Comparison of ENCODE assay signal across 13 cellular contexts in genomic region chr13:48403929-48404328, GRCh38. TPM values are rescaled to one million over a fixed set of nuclear protein-coding genes. Genes with fewer than 3 reads are reported as not detected.
A peak's percentile ranks its signal among the peaks of the same experiment; 100 is the strongest.
DNase-seq lines count a peak whose midpoint lies in the region; TF ChIP-seq lines count a peak whose summit lies in the region.
"Had no signal": no experiment of that assay in that cellular context is flagged by ENCODE, and none has a peak within 500 bp of the region (broad histone marks: within the 10 kb centered on the region; RNA-seq: fewer than 3 reads in every experiment).

No MANE protein-coding gene starts in this region.

- H3K27ac Mint-ChIP-seq in activated T-cell treated with anti-CD3 and anti-CD28 coated beads, Interleukin-2, amount 50 U/mL, for 24 hours, result peak overlapping the region; percentile 91

- H3K9ac ChIP-seq in mesenchymal stem cell (ENCODE audit: low read length), result no peak overlapping the region

- peak overlapping the region; percentile 7 for H4K8ac ChIP-seq in mesenchymal stem cell (ENCODE audit: low read length)

- no peaks in the 10 kb centered on the region for H3K27me3 Mint-ChIP-seq in activated T-cell treated with anti-CD3 and anti-CD28 coated beads, Interleukin-2, amount 50 U/mL, for 24 hours

- H3K36me3 ChIP-seq in ascending aorta (no peaks in the 10 kb centered on the region), mesenchymal stem cell (ENCODE audit: control insufficient read depth in 1 of 2, insufficient read depth in 2 of 2, low read depth in 1 of 2, low read length in 2 of 2) (peaks cover 0 to 11% of the 10 kb centered on the region in 2 experiments), tibial nerve (no peaks in the 10 kb centered on the region), A673 (ENCODE audit: insufficient read depth, low read length, poor library complexity, severe bottlenecking) (no peaks in the 10 kb centered on the region)

- no TSS peak for BruUV-seq in A673 (replicated peaks; lab: Mats Ljungman, UMichigan)

- DNase-seq in activated T-cell treated with anti-CD3 and anti-CD28 coated beads, Interleukin-2, amount 50 U/mL, for 24 hours, result no peak
- DNase-seq in activated T-cell treated with anti-CD3 and anti-CD28 coated beads, Interleukin-2, amount 50 U/mL, for 1 hour, result no peak
- DNase-seq in ascending aorta (ENCODE audit: low spot score in 2 of 2) (no peak), mesenchymal stem cell (no peak), tibial nerve (ENCODE audit: low spot score in 2 of 2) (no peak), A673 (ENCODE audit: low spot score) (no peak), NCI-H526 (lab: John Stamatoyannopoulos, UW) (no peak)
- no peak for DNase-seq in stimulated activated CD4-positive, alpha-beta T cell treated with anti-CD3 and anti-CD28 coated beads, Interleukin-4, amount 100 ng/mL, for 1 hour
- DNase-seq: ACHN; activated T-cell treated with anti-CD3 and anti-CD28 coated beads, Interleukin-2, amount 50 U/mL, for 4 hours; foreskin keratinocyte; NCI-H2107; PC-9 had no signal

- intact Hi-C loops in ascending aorta (cut with DNase I) (loop anchor here (2.0 to 10.0 kb wide), 4 partner anchors 101 to 173 kb away; partner anchors contain the start of genes ITM2B and RCBTB2), A673 (cut with micrococcal nuclease; ENCODE audit: unreplicated experiment) (no loop called here)

- H3K4me3 Mint-ChIP-seq in activated T-cell treated with anti-CD3 and anti-CD28 coated beads, Interleukin-2, amount 50 U/mL, for 24 hours, result peak overlapping the region; percentile 8
- H3K4me3 Mint-ChIP-seq: activated T-cell treated with anti-CD3 and anti-CD28 coated beads, Interleukin-2, amount 50 U/mL, for 4 hours had no signal

- no peak overlapping the region for H3K4ac ChIP-seq in mesenchymal stem cell (ENCODE audit: low read depth in 1 of 2, low read length in 2 of 2)

- H3K4me2 ChIP-seq in mesenchymal stem cell (ENCODE audit: low read length, poor library complexity, severe bottlenecking), result no peak overlapping the region
- H3K4me2 ChIP-seq: PC-9 had no signal

- H4K91ac ChIP-seq in mesenchymal stem cell (ENCODE audit: low read length), result no peak overlapping the region

- no peak overlapping the region for H2BK5ac ChIP-seq in mesenchymal stem cell (ENCODE audit: low read depth, low read length, poor library complexity, severe bottlenecking)

- H3K4me3 ChIP-seq in ascending aorta (peak overlapping the region in 1 of 2 donors; percentile 41), mesenchymal stem cell (ENCODE audit: insufficient read depth in 1 of 2, low read depth in 1 of 2, low read length in 2 of 2) (no peak overlapping the region), tibial nerve (no peak overlapping the region), A673 (ENCODE audit: low read depth, low read length, poor library complexity, severe bottlenecking) (no peak overlapping the region)
- H3K4me3 ChIP-seq: PC-9 had no signal

- POLR2A ChIA-PET in A673 (lab: Charles Lee; ENCODE audit: low non-redundant PET), result no interaction called here

- peaks cover 12% of the 10 kb centered on the region for H3K79me1 ChIP-seq in mesenchymal stem cell (replicated peaks; ENCODE audit: low read length, poor library complexity, severe bottlenecking)

- H3K14ac ChIP-seq in mesenchymal stem cell (ENCODE audit: low read length in 2 of 2), result no peak overlapping the region

- H3K4me1 ChIP-seq in ascending aorta, result peaks cover 3 to 31% of the 10 kb centered on the region in 2 donors
- no peaks in the 10 kb centered on the region for H3K4me1 ChIP-seq in mesenchymal stem cell (ENCODE audit: control insufficient read depth, insufficient read depth, low read depth, low read length)
- peaks cover 0 to 90% (median 20%) of the 10 kb centered on the region in 4 donors for H3K4me1 ChIP-seq in tibial nerve
- H3K4me1 ChIP-seq in A673 (ENCODE audit: insufficient read depth, low read length, poor library complexity, severe bottlenecking), result peaks cover 22% of the 10 kb centered on the region

- 99% methylated on average over 8 of the region's 8 CpGs for WGBS in mesenchymal stem cell
- WGBS in tibial nerve, 2 donors, result 83 to 84% methylated on average over 8 of the region's 8 CpGs

- H3K18ac ChIP-seq in mesenchymal stem cell (ENCODE audit: low read depth in 1 of 2, low read length in 2 of 2), result no peak overlapping the region

- no peak overlapping the region for H2BK15ac ChIP-seq in mesenchymal stem cell (ENCODE audit: low read depth, poor library complexity, severe bottlenecking)

- no peak overlapping the region for H2BK12ac ChIP-seq in mesenchymal stem cell (ENCODE audit: low read length in 2 of 2)

- H3K9me3 ChIP-seq in ascending aorta (no peaks in the 10 kb centered on the region), mesenchymal stem cell (ENCODE audit: control insufficient read depth, low read length) (no peaks in the 10 kb centered on the region), tibial nerve (no peaks in the 10 kb centered on the region), A673 (ENCODE audit: low read depth, low read length, poor library complexity, severe bottlenecking) (no peaks in the 10 kb centered on the region)

- H3K23ac ChIP-seq in mesenchymal stem cell (ENCODE audit: low read length in 2 of 2), result no peak overlapping the region

- H3K27me3 ChIP-seq in ascending aorta, result no peaks in the 10 kb centered on the region
- no peaks in the 10 kb centered on the region for H3K27me3 ChIP-seq in mesenchymal stem cell (ENCODE audit: control insufficient read depth in 1 of 2, insufficient read depth in 1 of 2, low read length in 2 of 2)
- H3K27me3 ChIP-seq in tibial nerve, result no peaks in the 10 kb centered on the region
- no peaks in the 10 kb centered on the region for H3K27me3 ChIP-seq in A673 (replicated peaks; ENCODE audit: insufficient read depth, low read depth, low read length, poor library complexity)
- H3K27me3 ChIP-seq: foreskin keratinocyte had no signal

- no peak for TF ChIP-seq POLR2A in tibial nerve (IDR thresholded peaks at IDR 0.05)

- H3K9me3 Mint-ChIP-seq in activated T-cell treated with anti-CD3 and anti-CD28 coated beads, Interleukin-2, amount 50 U/mL, for 24 hours, result no peaks in the 10 kb centered on the region
- H3K9me3 Mint-ChIP-seq: activated T-cell treated with anti-CD3 and anti-CD28 coated beads, Interleukin-2, amount 50 U/mL, for 4 hours had no signal

- H3K27ac ChIP-seq in ascending aorta (peak overlapping the region; percentile 74), mesenchymal stem cell (ENCODE audit: low read length, poor library complexity, severe bottlenecking) (no peak overlapping the region), tibial nerve (peak overlapping the region; percentile 34 to 85 (median 73)), A673 (ENCODE audit: low read depth, low read length, poor library complexity, severe bottlenecking) (no peak overlapping the region)
- H3K27ac ChIP-seq: PC-9 had no signal

- peaks cover 14% of the 10 kb centered on the region for H3K36me3 Mint-ChIP-seq in activated T-cell treated with anti-CD3 and anti-CD28 coated beads, Interleukin-2, amount 50 U/mL, for 24 hours (ENCODE audit: low read depth)

- CTCF ChIA-PET in A673 (lab: Charles Lee), result no interaction called here

- H2AK5ac ChIP-seq in mesenchymal stem cell (ENCODE audit: low read length, severe bottlenecking), result no peak overlapping the region

- TF ChIP-seq CTCF in ascending aorta (IDR thresholded peaks at IDR 0.05) (no peak), tibial nerve (IDR thresholded peaks at IDR 0.05) (no peak), A673 (conservative IDR thresholded peaks at IDR 0.05; ENCODE audit: low read depth, low read length) (no peak)

- no peak for TF ChIP-seq EP300 in tibial nerve (IDR thresholded peaks at IDR 0.05)

- no peak overlapping the region for H2BK120ac ChIP-seq in mesenchymal stem cell (ENCODE audit: low read depth, low read length)

- H2AFZ ChIP-seq in mesenchymal stem cell (ENCODE audit: low read depth, low read length), result no peak overlapping the region
- H2AFZ ChIP-seq: PC-9 had no signal

- H3K4me1 Mint-ChIP-seq in activated T-cell treated with anti-CD3 and anti-CD28 coated beads, Interleukin-2, amount 50 U/mL, for 24 hours (ENCODE audit: low read depth), result peaks cover 83% of the 10 kb centered on the region

RNA-seq across cellular contexts. Expression of gene LPAR6, which starts 9.0 kb away (rescaled TPM):
- total RNA-seq in ascending aorta (35.7 TPM), tibial nerve (10 to 100 TPM; 19.9 to 28.6 (median 23.6) TPM), A673 (2021) (4.0 and 6.7 TPM in 2 replicates)
- 7.6 TPM for polyA plus RNA-seq in mesenchymal stem cell (2013, experiment 1 of 2)
- polyA plus RNA-seq in mesenchymal stem cell (2013, experiment 2 of 2), result 7.1 TPM

Comparison
In these comparisons a context has a peak if more than half of its experiments do, and no peak if none do; other contexts are left out.
1. H3K27ac ChIP-seq: peak in ascending aorta (2 of 2) and tibial nerve (4 of 4); none in mesenchymal stem cell (single experiment) and A673 (single experiment).